Comparison of ENCODE assay signal across 16 cellular contexts in the genomic region with DNA sequence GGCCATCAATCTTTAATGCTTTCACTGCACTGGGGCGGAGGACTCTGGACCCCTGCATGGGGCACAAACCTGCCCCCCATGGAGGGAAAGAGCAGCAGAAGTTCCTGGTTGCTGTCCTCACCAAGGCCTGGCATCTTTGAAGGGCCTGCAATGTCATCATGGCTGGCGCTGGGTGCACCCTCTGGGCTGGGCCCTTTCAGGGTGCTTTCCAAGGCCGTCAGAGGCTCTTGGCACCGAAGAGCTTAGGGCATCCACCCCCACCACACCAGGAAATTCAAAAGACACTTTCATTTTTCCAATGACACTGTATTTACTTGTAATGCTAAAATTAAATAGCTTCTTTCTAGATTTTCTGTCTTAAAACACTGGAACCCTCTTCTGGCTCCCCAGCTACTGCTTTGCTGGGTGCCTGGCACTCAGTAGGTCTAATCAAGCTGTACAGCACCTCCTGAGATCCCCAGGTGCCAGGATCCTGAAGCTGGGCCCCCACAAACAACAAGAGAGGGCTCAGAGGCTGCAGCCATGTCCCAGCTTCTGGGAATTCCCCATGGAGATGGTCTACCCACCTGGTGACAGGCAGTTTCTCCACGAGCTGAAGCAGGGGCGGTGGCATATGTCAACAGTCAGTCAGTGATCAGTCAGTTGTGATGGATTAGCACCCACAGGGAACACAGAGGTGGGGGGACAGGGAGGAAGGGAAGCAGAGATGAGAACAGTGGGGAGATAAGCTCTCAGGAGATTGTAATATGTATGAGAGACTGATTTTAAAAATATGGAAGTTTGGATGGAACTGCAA. TPM values are rescaled to one million over a fixed set of nuclear protein-coding genes. Genes with fewer than 3 reads are reported as not detected.
DNase-seq lines count a peak whose midpoint lies in the region; ATAC-seq and TF ChIP-seq lines count a peak whose summit lies in the region.
"Had no signal": no experiment of that assay in that cellular context is flagged by ENCODE, and none has a peak within 500 bp of the region (broad histone marks: within the 10 kb centered on the region; RNA-seq: fewer than 3 reads in every experiment).

No MANE protein-coding gene starts in this region.

- H2AK5ac ChIP-seq in mesenchymal stem cell (ENCODE audit: low read length, severe bottlenecking) = no peak overlapping the region

- H3K4me2 ChIP-seq in osteoblast (ENCODE audit: insufficient read depth, low read length) (no peak overlapping the region), smooth muscle cell (no peak overlapping the region), mesenchymal stem cell (ENCODE audit: low read length, poor library complexity, severe bottlenecking) (no peak overlapping the region)
- H3K4me2 ChIP-seq: PC-9 had no signal

- H3K9ac ChIP-seq in smooth muscle cell (ENCODE audit: low read depth) (no peak overlapping the region), mesenchymal stem cell (ENCODE audit: low read length) (no peak overlapping the region)

- H3K4me1 ChIP-seq in body of pancreas = peaks cover 8% of the 10 kb centered on the region
- H3K4me1 ChIP-seq in osteoblast (ENCODE audit: insufficient read depth, low read length) = no peaks in the 10 kb centered on the region
- no peaks in the 10 kb centered on the region for H3K4me1 ChIP-seq in smooth muscle cell (ENCODE audit: low read depth)
- no peaks in the 10 kb centered on the region for H3K4me1 ChIP-seq in mesenchymal stem cell (ENCODE audit: control insufficient read depth, insufficient read depth, low read depth, low read length)

- no peak overlapping the region for H2BK15ac ChIP-seq in mesenchymal stem cell (ENCODE audit: low read depth, poor library complexity, severe bottlenecking)

- TF ChIP-seq POLR2A in body of pancreas (IDR thresholded peaks at IDR 0.05) = no peak

- no peak overlapping the region for H2BK5ac ChIP-seq in mesenchymal stem cell (ENCODE audit: low read depth, low read length, poor library complexity, severe bottlenecking)

- H3K18ac ChIP-seq in mesenchymal stem cell (ENCODE audit: low read depth in 1 of 2, low read length in 2 of 2) = no peak overlapping the region

- H2AFZ ChIP-seq in osteoblast (ENCODE audit: low read length) (no peak overlapping the region), smooth muscle cell (ENCODE audit: low read depth) (no peak overlapping the region), mesenchymal stem cell (ENCODE audit: low read depth, low read length) (no peak overlapping the region)
- H2AFZ ChIP-seq: PC-9 had no signal

- H3K9me3 ChIP-seq in body of pancreas (no peaks in the 10 kb centered on the region), osteoblast (ENCODE audit: low read depth, low read length) (no peaks in the 10 kb centered on the region), smooth muscle cell (replicated peaks; ENCODE audit: low read depth) (no peaks in the 10 kb centered on the region), mesenchymal stem cell (ENCODE audit: control insufficient read depth, low read length) (peaks cover 5% of the 10 kb centered on the region)

- H3K36me3 ChIP-seq in body of pancreas (replicated peaks in 1 of 2; ENCODE audit: insufficient read depth in 1 of 2, low read depth in 2 of 2) (no peaks in the 10 kb centered on the region), osteoblast (ENCODE audit: insufficient read depth, low read length) (no peaks in the 10 kb centered on the region), smooth muscle cell (ENCODE audit: low read depth) (no peaks in the 10 kb centered on the region), mesenchymal stem cell (ENCODE audit: control insufficient read depth in 1 of 2, insufficient read depth in 2 of 2, low read depth in 1 of 2, low read length in 2 of 2) (no peaks in the 10 kb centered on the region)

- H4K20me1 ChIP-seq in osteoblast (ENCODE audit: insufficient read depth, low read length) = no peaks in the 10 kb centered on the region
- H4K20me1 ChIP-seq in smooth muscle cell (ENCODE audit: low read depth) = no peaks in the 10 kb centered on the region

- H3K14ac ChIP-seq in mesenchymal stem cell (ENCODE audit: low read length in 2 of 2) = no peak overlapping the region

- WGBS in body of pancreas, 2 donors = 45 to 49% methylated on average over 6 of the region's 6 CpGs
- 90% methylated on average over 6 of the region's 6 CpGs for WGBS in smooth muscle cell (ENCODE audit: low lambda C conversion rate)
- WGBS in mesenchymal stem cell = 74% methylated on average over 6 of the region's 6 CpGs

- DNase-seq in GM10248 (ENCODE audit: extremely low spot score) = peak; percentile 46
- DNase-seq in GM20000 (ENCODE audit: low spot score) = peak; percentile 51
- DNase-seq in body of pancreas = peak in 2 of 4 donors; percentile 18 to 30
- DNase-seq in osteoblast (ENCODE audit: insufficient read length, low spot score, missing footprints) = peak; percentile 75
- DNase-seq in NCI-H748 treated with DMSO at 0.1 percent for 48 hours (lab: John Stamatoyannopoulos, UW) = no peak
- DNase-seq in smooth muscle cell (lab: John Stamatoyannopoulos, UW; ENCODE audit: unreplicated experiment) = no peak
- no peak for DNase-seq in mesenchymal stem cell
- no peak for DNase-seq in KG1 (lab: John Stamatoyannopoulos, UW)
- DNase-seq: AML-193; CD4-positive, alpha-beta T cell; DMS79; H7; NCI-H2029; NCI-H2227 treated with DMSO at 0.1 percent for 48 hours; NCI-H526; PC-9 had no signal

- CTCF ChIA-PET in GM10248 (lab: Yijun Ruan, JAX) = interaction anchor here (1.5 kb wide), 2 partner anchors 8 to 27 kb away, joined by 4 to 6 read pairs; no protein-coding TSS in a partner anchor

- H3K4ac ChIP-seq in mesenchymal stem cell (ENCODE audit: low read depth in 1 of 2, low read length in 2 of 2) = no peak overlapping the region

- H3K23ac ChIP-seq in mesenchymal stem cell (ENCODE audit: low read length in 2 of 2) = no peak overlapping the region

- H2BK12ac ChIP-seq in mesenchymal stem cell (ENCODE audit: low read length in 2 of 2) = no peak overlapping the region

- no peaks in the 10 kb centered on the region for H3F3A ChIP-seq in smooth muscle cell (ENCODE audit: low read depth)

- peak overlapping the region in 2 of 4 donors; percentile 45 to 68 for H3K27ac ChIP-seq in body of pancreas
- no peak overlapping the region for H3K27ac ChIP-seq in osteoblast (ENCODE audit: low read depth, low read length)
- H3K27ac ChIP-seq in smooth muscle cell (ENCODE audit: low read depth) = no peak overlapping the region
- no peak overlapping the region for H3K27ac ChIP-seq in mesenchymal stem cell (ENCODE audit: low read length, poor library complexity, severe bottlenecking)
- H3K27ac ChIP-seq: PC-9 had no signal

- intact Hi-C loops in body of pancreas (cut with DNase I) = no loop called here

- ATAC-seq in body of pancreas = peak; percentile 80

- H4K8ac ChIP-seq in mesenchymal stem cell (ENCODE audit: low read length) = no peak overlapping the region

- POLR2A ChIA-PET in GM10248 (lab: Yijun Ruan, JAX) = no interaction called here

- H2BK120ac ChIP-seq in mesenchymal stem cell (ENCODE audit: low read depth, low read length) = no peak overlapping the region

- H3K4me3 ChIP-seq in body of pancreas = no peak overlapping the region
- no peak overlapping the region for H3K4me3 ChIP-seq in osteoblast (ENCODE audit: insufficient read depth, low read length)
- no peak overlapping the region for H3K4me3 ChIP-seq in smooth muscle cell
- H3K4me3 ChIP-seq in mesenchymal stem cell (ENCODE audit: insufficient read depth in 1 of 2, low read depth in 1 of 2, low read length in 2 of 2) = no peak overlapping the region
- H3K4me3 ChIP-seq: PC-9 had no signal

- TF ChIP-seq CTCF in GM10248 (IDR thresholded peaks at IDR 0.05; ENCODE audit: control extremely low read depth, extremely low read depth, low read depth, missing control alignments) (no peak), GM20000 (IDR thresholded peaks at IDR 0.05; ENCODE audit: extremely low read depth, missing control alignments) (no peak), body of pancreas (IDR thresholded peaks at IDR 0.05) (no peak), osteoblast (IDR thresholded peaks at IDR 0.05; ENCODE audit: extremely low read depth, low read depth, low read length) (no peak), smooth muscle cell (IDR thresholded peaks at IDR 0.05; ENCODE audit: borderline replicate concordance, insufficient read depth, poor library complexity, severe bottlenecking) (no peak)

- no peaks in the 10 kb centered on the region for H3K79me1 ChIP-seq in mesenchymal stem cell (replicated peaks; ENCODE audit: low read length, poor library complexity, severe bottlenecking)

- no peaks in the 10 kb centered on the region for H3K79me2 ChIP-seq in osteoblast (ENCODE audit: insufficient read depth, low read length)
- no peaks in the 10 kb centered on the region for H3K79me2 ChIP-seq in smooth muscle cell (ENCODE audit: low read depth)

- H4K91ac ChIP-seq in mesenchymal stem cell (ENCODE audit: low read length) = no peak overlapping the region

- H3K27me3 ChIP-seq in body of pancreas = no peaks in the 10 kb centered on the region
- H3K27me3 ChIP-seq in osteoblast (ENCODE audit: insufficient read depth, low read length) = peaks cover 18% of the 10 kb centered on the region
- no peaks in the 10 kb centered on the region for H3K27me3 ChIP-seq in smooth muscle cell (ENCODE audit: low read depth)
- H3K27me3 ChIP-seq in mesenchymal stem cell (ENCODE audit: control insufficient read depth in 1 of 2, insufficient read depth in 1 of 2, low read length in 2 of 2) = peaks cover 47 to 65% of the 10 kb centered on the region in 2 experiments

RNA-seq across cellular contexts. Expression of gene CACNG1, which starts 2.1 kb away (rescaled TPM):
- total RNA-seq in body of pancreas (not detected), osteoblast (not detected in 2 replicates), smooth muscle cell (not detected in 2 replicates)
- polyA plus RNA-seq in smooth muscle cell = 0.73 TPM in 1 of 2 replicates, not detected in the other
- not detected for polyA plus RNA-seq in mesenchymal stem cell (2013, experiment 1 of 2)
- not detected for polyA plus RNA-seq in mesenchymal stem cell (2013, experiment 2 of 2)
- total RNA-seq: CD4-positive, alpha-beta T cell; H7; PC-9 had no signal

Comparison
In these comparisons a context has a peak if more than half of its experiments do, and no peak if none do; other contexts are left out.
1. DNase-seq: peak in GM10248 (single experiment), GM20000 (single experiment) and osteoblast (single experiment); none in NCI-H748 treated with DMSO at 0.1 percent for 48 hours (single experiment), smooth muscle cell (single experiment), mesenchymal stem cell (single experiment) and KG1 (single experiment).